Comparison of ENCODE assay signal across 1 cellular context in genomic region chr2:27795868-27796277, GRCh38.
TF ChIP-seq lines count a peak whose summit lies in the region.

No MANE protein-coding gene starts in this region.

TF ChIP-seq in SK-N-SH, 30 proteins besides CTCF, POLR2A, EP300 and RAD21 (continued from another document):
- TF ChIP-seq USF1 (IDR thresholded peaks at IDR 0.05; ENCODE audit: borderline replicate concordance, low read depth) (no peak), FOSL2 (IDR thresholded peaks at IDR 0.05; ENCODE audit: borderline replicate concordance, low read depth) (0 out of 2 replicates have a peak, but pooled peaks have one; percentile 18), RXRA (IDR thresholded peaks at IDR 0.05; ENCODE audit: borderline replicate concordance, low read depth) (no peak), YY1 (IDR thresholded peaks at IDR 0.05; ENCODE audit: low read depth) (no peak), PBX3 (IDR thresholded peaks at IDR 0.05) (peak; percentile 55; the same call in 1 of the 2 replicates), SMC3 (IDR thresholded peaks at IDR 0.05; ENCODE audit: low read depth, low read length) (no peak), RCOR1 (IDR thresholded peaks at IDR 0.05; ENCODE audit: low read length) (no peak), POLR2AphosphoS5 (IDR thresholded peaks at IDR 0.05; ENCODE audit: low read depth, low read length) (peak; percentile 41; the same call in 1 of the 2 replicates), REST (IDR thresholded peaks at IDR 0.05; ENCODE audit: low read depth, low read length) (no peak), TAF1 (IDR thresholded peaks at IDR 0.05; ENCODE audit: borderline replicate concordance, low read depth, low read length) (no peak), CHD2 (IDR thresholded peaks at IDR 0.05; ENCODE audit: low read length, partially characterized antibody) (no peak), TEAD4 (IDR thresholded peaks at IDR 0.05; ENCODE audit: borderline replicate concordance, insufficient read depth) (no peak), FOXJ3 (CRISPR knock-in tag; IDR thresholded peaks at IDR 0.05) (no peak), SIN3A (IDR thresholded peaks at IDR 0.05; ENCODE audit: borderline replicate concordance, low read depth, low read length) (no peak), FOXM1 (IDR thresholded peaks at IDR 0.05; ENCODE audit: low read depth) (peak; percentile 54; the same call in 1 of the 2 replicates), MXI1 (IDR thresholded peaks at IDR 0.05; ENCODE audit: low read depth, low read length) (no peak), ELF1 (IDR thresholded peaks at IDR 0.05) (no peak), MEF2A (IDR thresholded peaks at IDR 0.05; ENCODE audit: borderline replicate concordance, low read depth) (peak; percentile 92), MAX (IDR thresholded peaks at IDR 0.05; ENCODE audit: low read depth) (peak; percentile 59; the same call in 1 of the 2 replicates), ZBTB33 (IDR thresholded peaks at IDR 0.05; ENCODE audit: borderline replicate concordance, low read depth) (no peak), TCF12 (IDR thresholded peaks at IDR 0.05) (peak; percentile 66; the same call in 1 of the 2 replicates), IRF3 (IDR thresholded peaks at IDR 0.05; ENCODE audit: low read depth, low read length) (no peak), NRF1 (IDR thresholded peaks at IDR 0.05; ENCODE audit: low read depth, low read length) (no peak), JUND (IDR thresholded peaks at IDR 0.05) (peak; percentile 21; the same call in 1 of the 2 replicates), NFIC (IDR thresholded peaks at IDR 0.05; ENCODE audit: borderline replicate concordance) (peak; percentile 50; the same call in 1 of the 2 replicates), EZH2phosphoT487 (IDR thresholded peaks at IDR 0.05; ENCODE audit: borderline replicate concordance, low read depth) (no peak), GATA2 (CRISPR knock-in tag; IDR thresholded peaks at IDR 0.05) (no peak), RFX5 (IDR thresholded peaks at IDR 0.05; ENCODE audit: low read length) (no peak)
